Comparison of ENCODE assay signal across 11 cellular contexts in the genomic region with DNA sequence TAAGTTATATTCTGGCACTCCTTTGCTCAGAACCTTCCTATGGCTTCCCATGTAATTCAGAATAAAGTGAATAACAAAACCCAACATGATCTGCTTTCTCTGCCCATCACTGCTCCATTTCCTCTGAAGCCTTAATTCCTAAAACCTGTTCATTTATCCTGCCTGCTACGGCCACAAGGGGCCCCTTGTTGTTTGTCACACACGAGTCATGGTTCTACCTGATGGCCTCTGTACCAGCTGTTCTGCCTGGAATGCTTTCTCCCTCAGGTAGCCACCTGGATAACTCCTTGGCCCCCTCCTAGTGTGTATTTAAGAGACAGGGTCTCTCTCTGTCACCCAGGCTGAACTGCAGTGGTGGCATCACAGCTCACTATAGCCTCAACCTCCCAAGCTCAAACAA. TPM values are rescaled to one million over a fixed set of nuclear protein-coding genes. Genes with fewer than 3 reads are reported as not detected.
DNase-seq lines count a peak whose midpoint lies in the region; ATAC-seq, FAIRE-seq and TF ChIP-seq lines count a peak whose summit lies in the region.
"Had no signal": no experiment of that assay in that cellular context is flagged by ENCODE, and none has a peak within 500 bp of the region (broad histone marks: within the 10 kb centered on the region; RNA-seq: fewer than 3 reads in every experiment).

No MANE protein-coding gene starts in this region.

- H3K36me3 ChIP-seq in RWPE2 (ENCODE audit: low read depth) (no peaks in the 10 kb centered on the region), keratinocyte (ENCODE audit: control insufficient read depth in 2 of 2, extremely low read depth in 1 of 2, insufficient read depth in 2 of 2, low read length in 2 of 2) (no peaks in the 10 kb centered on the region)
- H3K36me3 ChIP-seq: ovary had no signal

- H3K4me1 Mint-ChIP-seq in CD4-positive, alpha-beta T cell (ENCODE audit: low read depth): no peaks in the 10 kb centered on the region
- H3K4me1 Mint-ChIP-seq in T-helper 17 cell: peaks cover 6% of the 10 kb centered on the region

- H3K4me1 ChIP-seq in RWPE2 (ENCODE audit: insufficient read depth, poor library complexity, severe bottlenecking) (no peaks in the 10 kb centered on the region), keratinocyte (ENCODE audit: control insufficient read depth, extremely low read depth, insufficient read depth, low read length) (no peaks in the 10 kb centered on the region)

- H2AFZ ChIP-seq in keratinocyte (ENCODE audit: control insufficient read depth, low read length): no peak overlapping the region

- H3K9me3 Mint-ChIP-seq in CD4-positive, alpha-beta T cell: peaks cover 2% of the 10 kb centered on the region
- H3K9me3 Mint-ChIP-seq: stimulated activated naive CD8-positive, alpha-beta T cell treated with anti-CD3 and anti-CD28 coated beads, Interleukin-15, Interleukin-2, amounts not matched to agents 100 ng/mL and 50 ng/mL, for 24 hours had no signal

- no peaks in the 10 kb centered on the region for H3K79me2 ChIP-seq in keratinocyte (ENCODE audit: control insufficient read depth, insufficient read depth, low read length)

- DNase-seq in CD4-positive, alpha-beta T cell: no peak
- DNase-seq in H54 (ENCODE audit: insufficient read length, low spot score) (peak; percentile 26), RWPE2 (ENCODE audit: low spot score) (peak; percentile 66), keratinocyte (ENCODE audit: low read depth, low spot score) (no peak), mucosa of gallbladder (ENCODE audit: low spot score) (no peak), omental fat pad (ENCODE audit: low spot score) (no peak), T-helper 17 cell (no peak)
- DNase-seq: activated CD8-positive, alpha-beta memory T cell treated with anti-CD3 and anti-CD28 coated beads for 24 hours had no signal

- no peak overlapping the region for H3K4me3 ChIP-seq in RWPE2 (ENCODE audit: severe bottlenecking)
- H3K4me3 ChIP-seq in keratinocyte (ENCODE audit: control insufficient read depth in 2 of 3, extremely low read depth in 1 of 3, insufficient read depth in 2 of 3, low read depth in 1 of 3, low read length in 3 of 3): no peak overlapping the region
- H3K4me3 ChIP-seq: ovary had no signal

- H3K4me2 ChIP-seq in keratinocyte (ENCODE audit: control insufficient read depth, extremely low read depth, insufficient read depth, low read depth, low read length): no peak overlapping the region

- POLR2A ChIA-PET in CD4-positive, alpha-beta T cell (lab: Charles Lee): no interaction called here

- FAIRE-seq in H54 (lab: Jason Lieb, UNC) (no peak), keratinocyte (lab: Jason Lieb, UNC) (no peak)

- H3K9me1 ChIP-seq in keratinocyte (ENCODE audit: control insufficient read depth, extremely low read depth, insufficient read depth, low read length): no peaks in the 10 kb centered on the region

- dilution Hi-C loops in keratinocyte (cut with MboI; ENCODE audit: extremely low pct_ligation_motif_present, low sequenced_read_pairs): no loop called here

- TF ChIP-seq POLR2A in H54 (IDR thresholded peaks at IDR 0.05; ENCODE audit: low read depth, low read length): no peak

- H3K9ac ChIP-seq in keratinocyte (ENCODE audit: control insufficient read depth, extremely low read depth, insufficient read depth, low read length): no peak overlapping the region

- H3K4me3 Mint-ChIP-seq in CD4-positive, alpha-beta T cell: no peak overlapping the region
- no peak overlapping the region for H3K4me3 Mint-ChIP-seq in T-helper 17 cell
- H3K4me3 Mint-ChIP-seq: stimulated activated naive CD8-positive, alpha-beta T cell treated with anti-CD3 and anti-CD28 coated beads, Interleukin-15, Interleukin-2, amounts not matched to agents 100 ng/mL and 50 ng/mL, for 24 hours had no signal

- CTCF ChIA-PET in CD4-positive, alpha-beta T cell (lab: Charles Lee): no interaction called here

- H3K27ac Mint-ChIP-seq in CD4-positive, alpha-beta T cell: no peak overlapping the region
- no peak overlapping the region for H3K27ac Mint-ChIP-seq in T-helper 17 cell
- H3K27ac Mint-ChIP-seq: stimulated activated naive CD8-positive, alpha-beta T cell treated with anti-CD3 and anti-CD28 coated beads, Interleukin-15, Interleukin-2, amounts not matched to agents 100 ng/mL and 50 ng/mL, for 24 hours had no signal

- intact Hi-C loops in CD4-positive, alpha-beta T cell (cut with DNase I, micrococcal nuclease): no loop called here

- no peaks in the 10 kb centered on the region for H3K27me3 Mint-ChIP-seq in CD4-positive, alpha-beta T cell
- peaks cover 8% of the 10 kb centered on the region for H3K27me3 Mint-ChIP-seq in T-helper 17 cell
- H3K27me3 Mint-ChIP-seq: stimulated activated naive CD8-positive, alpha-beta T cell treated with anti-CD3 and anti-CD28 coated beads, Interleukin-15, Interleukin-2, amounts not matched to agents 100 ng/mL and 50 ng/mL, for 24 hours had no signal

- peak; percentile 65 for ATAC-seq in CD4-positive, alpha-beta T cell (ENCODE audit: poor library complexity)
- peak; percentile 83 for ATAC-seq in RWPE2 (ENCODE audit: low read depth)
- ATAC-seq in HG03135 (IDR thresholded peaks at IDR 0.05; ENCODE audit: unreplicated experiment): no peak
- ATAC-seq in omental fat pad (ENCODE audit: low FRiP score): no peak
- no peak for ATAC-seq in T-helper 17 cell

- H3K27ac ChIP-seq in CD4-positive, alpha-beta T cell (ENCODE audit: low read depth, low read length): no peak overlapping the region
- H3K27ac ChIP-seq in RWPE2 (ENCODE audit: poor library complexity, severe bottlenecking): no peak overlapping the region
- no peak overlapping the region for H3K27ac ChIP-seq in keratinocyte (ENCODE audit: control insufficient read depth, insufficient read depth, low read length)
- H3K27ac ChIP-seq: ovary had no signal

- H3K9me3 ChIP-seq in CD4-positive, alpha-beta T cell (ENCODE audit: control insufficient read depth, low read length): no peaks in the 10 kb centered on the region
- H3K9me3 ChIP-seq in RWPE2 (ENCODE audit: severe bottlenecking) (peaks cover under 1% of the 10 kb centered on the region), keratinocyte (ENCODE audit: control insufficient read depth, low read depth, low read length) (no peaks in the 10 kb centered on the region), T-helper 17 cell (ENCODE audit: control insufficient read depth, low read length, poor library complexity, severe bottlenecking) (no peaks in the 10 kb centered on the region)
- H3K9me3 ChIP-seq: ovary had no signal

- no peaks in the 10 kb centered on the region for H3K27me3 ChIP-seq in CD4-positive, alpha-beta T cell (ENCODE audit: control insufficient read depth, insufficient read depth, low read length)
- H3K27me3 ChIP-seq in RWPE2 (ENCODE audit: insufficient read depth, poor library complexity, severe bottlenecking) (no peaks in the 10 kb centered on the region), keratinocyte (ENCODE audit: control insufficient read depth, extremely low read depth, insufficient read depth, low read length) (peaks cover 4% of the 10 kb centered on the region)
- H3K27me3 ChIP-seq: ovary had no signal

- no peak for TF ChIP-seq CTCF in CD4-positive, alpha-beta T cell (IDR thresholded peaks at IDR 0.05)
- TF ChIP-seq CTCF in RWPE2 (IDR thresholded peaks at IDR 0.05; ENCODE audit: poor library complexity, severe bottlenecking) (peak; percentile 70), keratinocyte (optimal IDR thresholded peaks at IDR 0.05 in 1 of 3, IDR thresholded peaks at IDR 0.05 in 1 of 3, conservative IDR thresholded peaks at IDR 0.05 in 1 of 3; ENCODE audit: extremely low read depth in 1 of 3, insufficient read depth in 2 of 3, low read length in 3 of 3) (peak; percentile 25 to 52 (median 41)), omental fat pad (IDR thresholded peaks at IDR 0.05) (no peak)

- H4K20me1 ChIP-seq in keratinocyte (ENCODE audit: control insufficient read depth, extremely low read depth, insufficient read depth, low read length): no peaks in the 10 kb centered on the region

- H3K36me3 Mint-ChIP-seq in CD4-positive, alpha-beta T cell (ENCODE audit: low read depth): peaks cover 4% of the 10 kb centered on the region
- H3K36me3 Mint-ChIP-seq in T-helper 17 cell (ENCODE audit: low read depth): peaks cover 2% of the 10 kb centered on the region

RNA-seq across cellular contexts. Expression of a gene that starts 26.8 kb away (rescaled TPM):
- 100 to 1,000 TPM; 144 to 146 TPM for total RNA-seq in CD4-positive, alpha-beta T cell
- polyA plus RNA-seq in keratinocyte: 201 to 259 TPM (median 242 TPM) in 3 replicates
- polyA plus RNA-seq in keratinocyte (2011; ENCODE audit: low read depth): 380 TPM
- polyA plus RNA-seq in keratinocyte (2011; cell fraction: cytosol; rRNA removed): 195 and 248 TPM in 2 replicates
- polyA plus RNA-seq in keratinocyte (2011; cell fraction: nucleus; rRNA removed): 208 and 217 TPM in 2 replicates
- polyA plus RNA-seq in keratinocyte (2012; ENCODE audit: low replicate concordance): 207 and 212 TPM in 2 replicates
- polyA minus RNA-seq in keratinocyte: 172 to 246 TPM (median 202 TPM) in 3 replicates
- 117 TPM for polyA minus RNA-seq in keratinocyte (2011; cell fraction: cytosol; rRNA and poly(A)+ RNA removed)
- polyA minus RNA-seq in keratinocyte (2011; cell fraction: nucleus; rRNA and poly(A)+ RNA removed): 60.2 and 66.2 TPM in 2 replicates
- 319 TPM for total RNA-seq in mucosa of gallbladder
- total RNA-seq in omental fat pad: 100 to 1,000 TPM; 143 to 184 (median 163) TPM
- 100 to 1,000 TPM; 139 to 158 TPM for total RNA-seq in T-helper 17 cell

RNA-seq across cellular contexts. Expression of a gene that starts 39.2 kb away (rescaled TPM):
- total RNA-seq in CD4-positive, alpha-beta T cell: not detected
- not detected in 3 replicates for polyA plus RNA-seq in keratinocyte
- not detected for polyA plus RNA-seq in keratinocyte (2011; ENCODE audit: low read depth)
- polyA plus RNA-seq in keratinocyte (2011; cell fraction: cytosol; rRNA removed): not detected in 2 replicates
- not detected in 2 replicates for polyA plus RNA-seq in keratinocyte (2011; cell fraction: nucleus; rRNA removed)
- not detected in 2 replicates for polyA plus RNA-seq in keratinocyte (2012; ENCODE audit: low replicate concordance)
- not detected in 3 replicates for polyA minus RNA-seq in keratinocyte
- not detected for polyA minus RNA-seq in keratinocyte (2011; cell fraction: cytosol; rRNA and poly(A)+ RNA removed)
- not detected in 2 replicates for polyA minus RNA-seq in keratinocyte (2011; cell fraction: nucleus; rRNA and poly(A)+ RNA removed)
- total RNA-seq in mucosa of gallbladder (not detected), omental fat pad (not detected), T-helper 17 cell (not detected)
- total RNA-seq: ovary had no signal
- polyA plus RNA-seq: ovary had no signal

RNA-seq across cellular contexts. Expression of a gene that starts 47.0 kb away (rescaled TPM):
- total RNA-seq in CD4-positive, alpha-beta T cell: 10 to 100 TPM; 15.5 to 17.1 TPM
- 0.93 to 1.9 TPM (median 1.3 TPM) in 3 replicates for polyA plus RNA-seq in keratinocyte
- polyA plus RNA-seq in keratinocyte (2011; ENCODE audit: low read depth): 1.0 TPM
- polyA plus RNA-seq in keratinocyte (2011; cell fraction: cytosol; rRNA removed): 0.85 and 2.0 TPM in 2 replicates
- polyA plus RNA-seq in keratinocyte (2011; cell fraction: nucleus; rRNA removed): 2.4 and 5.2 TPM in 2 replicates
- polyA plus RNA-seq in keratinocyte (2012; ENCODE audit: low replicate concordance): 2.4 and 2.5 TPM in 2 replicates
- polyA minus RNA-seq in keratinocyte: 0.67 to 2.2 TPM in 2 of 3 replicates, not detected in the other
- polyA minus RNA-seq in keratinocyte (2011; cell fraction: cytosol; rRNA and poly(A)+ RNA removed): not detected
- polyA minus RNA-seq in keratinocyte (2011; cell fraction: nucleus; rRNA and poly(A)+ RNA removed): 1.4 and 1.5 TPM in 2 replicates
- total RNA-seq in mucosa of gallbladder (7.2 TPM), omental fat pad (1 to 10 TPM; 2.5 to 7.4 (median 3.1) TPM), T-helper 17 cell (10 to 100 TPM; 13.7 to 15.7 TPM)

Comparison
In these comparisons a context has a peak if more than half of its experiments do, and no peak if none do; other contexts are left out.
1. ATAC-seq: peak in CD4-positive, alpha-beta T cell (single experiment) and RWPE2 (single experiment); none in HG03135 (single experiment), omental fat pad (single experiment) and T-helper 17 cell (single experiment).
2. DNase-seq: peak in H54 (single experiment) and RWPE2 (single experiment); none in CD4-positive, alpha-beta T cell (0 of 10), keratinocyte (single experiment), mucosa of gallbladder (single experiment), omental fat pad (single experiment) and T-helper 17 cell (0 of 3).
3. CTCF ChIP-seq: peak in RWPE2 (single experiment) and keratinocyte (3 of 3); none in CD4-positive, alpha-beta T cell (single experiment) and omental fat pad (0 of 3).